10 cellular contexts compared by ENCODE assay signal in genomic region chr10:60130130-60130579, GRCh38.
DNase-seq lines count a peak whose midpoint lies in the region; ATAC-seq, FAIRE-seq and TF ChIP-seq lines count a peak whose summit lies in the region.
"Had no signal": no experiment of that assay in that cellular context is flagged by ENCODE, and none has a peak within 500 bp of the region (broad histone marks: within the 10 kb centered on the region; RNA-seq: fewer than 3 reads in every experiment).

No MANE protein-coding gene starts in this region.

- H4K20me1 ChIP-seq in neural progenitor cell (ENCODE audit: low read depth): peaks cover 10% of the 10 kb centered on the region

- peaks cover 4% of the 10 kb centered on the region for H3K4me1 Mint-ChIP-seq in neural progenitor cell
- H3K4me1 Mint-ChIP-seq in activated CD8-positive, alpha-beta T cell treated with anti-CD3 and anti-CD28 coated beads, Interleukin-2, amount 10 ng/mL, durations not matched to agents 7 days and 5 days (ENCODE audit: low read depth): no peaks in the 10 kb centered on the region

- no peak overlapping the region for H3K27ac ChIP-seq in neural progenitor cell
- H3K27ac ChIP-seq: stomach had no signal

- peak overlapping the region; percentile 57 for H3K27ac Mint-ChIP-seq in neural progenitor cell
- no peak overlapping the region for H3K27ac Mint-ChIP-seq in activated CD8-positive, alpha-beta T cell treated with anti-CD3 and anti-CD28 coated beads, Interleukin-2, amount 10 ng/mL, durations not matched to agents 7 days and 5 days

- no peaks in the 10 kb centered on the region for H3K79me2 ChIP-seq in neural progenitor cell (ENCODE audit: low read depth)

- DNase-seq in RCC 7860 (ENCODE audit: low spot score) (no peak), neural progenitor cell (ENCODE audit: low spot score) (peak; percentile 85), germinal center (ENCODE audit: low spot score) (no peak), DMS114 treated with DMSO at 0.1 percent for 48 hours (lab: John Stamatoyannopoulos, UW; ENCODE audit: unreplicated experiment) (no peak)
- no peak for DNase-seq in activated CD8-positive, alpha-beta T cell treated with anti-CD3 and anti-CD28 coated beads, Interleukin-2, amount 10 ng/mL, durations not matched to agents 7 days and 5 days
- DNase-seq: GDM1, stomach had no signal

- peaks cover 2% of the 10 kb centered on the region for H3K27me3 Mint-ChIP-seq in neural progenitor cell (ENCODE audit: insufficient read depth, low read depth)
- no peaks in the 10 kb centered on the region for H3K27me3 Mint-ChIP-seq in activated CD8-positive, alpha-beta T cell treated with anti-CD3 and anti-CD28 coated beads, Interleukin-2, amount 10 ng/mL, durations not matched to agents 7 days and 5 days (ENCODE audit: low read depth)

- H3K4me3 ChIP-seq in neural progenitor cell: no peak overlapping the region
- H3K4me3 ChIP-seq: stomach had no signal

- peak overlapping the region; percentile 42 for H3K4me2 ChIP-seq in neural progenitor cell

- peak; percentile 91 for ATAC-seq in GM18907 (IDR thresholded peaks at IDR 0.05; ENCODE audit: unreplicated experiment)
- peak; percentile 63 for ATAC-seq in HG02943 (IDR thresholded peaks at IDR 0.05; ENCODE audit: low read depth, unreplicated experiment)
- ATAC-seq in activated CD8-positive, alpha-beta T cell treated with anti-CD3 and anti-CD28 coated beads, Interleukin-2, amount 10 ng/mL, durations not matched to agents 7 days and 5 days: no peak
- no peak for ATAC-seq in HG02885 (IDR thresholded peaks at IDR 0.05; ENCODE audit: poor library complexity, unreplicated experiment)

- peaks cover 10% of the 10 kb centered on the region for H3K4me1 ChIP-seq in neural progenitor cell
- H3K4me1 ChIP-seq: stomach had no signal

- no peaks in the 10 kb centered on the region for H3K27me3 ChIP-seq in neural progenitor cell
- H3K27me3 ChIP-seq: stomach had no signal

- H3K9ac ChIP-seq in neural progenitor cell: no peak overlapping the region

- POLR2A ChIA-PET in activated CD8-positive, alpha-beta T cell treated with anti-CD3 and anti-CD28 coated beads, Interleukin-2, amount 10 ng/mL, durations not matched to agents 7 days and 5 days (lab: Charles Lee): no interaction called here

- H3K9me3 ChIP-seq in neural progenitor cell (ENCODE audit: low read depth): no peaks in the 10 kb centered on the region
- H3K9me3 ChIP-seq: stomach had no signal

- H3F3A ChIP-seq in neural progenitor cell (ENCODE audit: low read depth): no peaks in the 10 kb centered on the region

- peak; percentile 35 for FAIRE-seq in RCC 7860 (lab: Jason Lieb, UNC)

- peaks cover 6% of the 10 kb centered on the region for H3K36me3 Mint-ChIP-seq in neural progenitor cell
- no peaks in the 10 kb centered on the region for H3K36me3 Mint-ChIP-seq in activated CD8-positive, alpha-beta T cell treated with anti-CD3 and anti-CD28 coated beads, Interleukin-2, amount 10 ng/mL, durations not matched to agents 7 days and 5 days (ENCODE audit: low read depth)

- no peak for TF ChIP-seq CTCF in neural progenitor cell (IDR thresholded peaks at IDR 0.05)

- CTCF ChIA-PET in activated CD8-positive, alpha-beta T cell treated with anti-CD3 and anti-CD28 coated beads, Interleukin-2, amount 10 ng/mL, durations not matched to agents 7 days and 5 days (lab: Charles Lee): no interaction called here

- H3K4me3 Mint-ChIP-seq in neural progenitor cell: no peak overlapping the region
- no peak overlapping the region for H3K4me3 Mint-ChIP-seq in activated CD8-positive, alpha-beta T cell treated with anti-CD3 and anti-CD28 coated beads, Interleukin-2, amount 10 ng/mL, durations not matched to agents 7 days and 5 days

- H3K9me3 Mint-ChIP-seq in neural progenitor cell: no peaks in the 10 kb centered on the region
- no peaks in the 10 kb centered on the region for H3K9me3 Mint-ChIP-seq in activated CD8-positive, alpha-beta T cell treated with anti-CD3 and anti-CD28 coated beads, Interleukin-2, amount 10 ng/mL, durations not matched to agents 7 days and 5 days (ENCODE audit: insufficient read depth)

- no peaks in the 10 kb centered on the region for H3K36me3 ChIP-seq in neural progenitor cell
- H3K36me3 ChIP-seq: stomach had no signal

- H2AFZ ChIP-seq in neural progenitor cell (replicated peaks): no peak overlapping the region

Comparison
In these comparisons a context has a peak if more than half of its experiments do, and no peak if none do; other contexts are left out.
1. ATAC-seq: peak in GM18907 (single experiment) and HG02943 (single experiment); none in activated CD8-positive, alpha-beta T cell treated with anti-CD3 and anti-CD28 coated beads, Interleukin-2, amount 10 ng/mL, durations not matched to agents 7 days and 5 days (single experiment) and HG02885 (single experiment).